ENCODE assay signal across 13 cellular contexts in the genomic region with DNA sequence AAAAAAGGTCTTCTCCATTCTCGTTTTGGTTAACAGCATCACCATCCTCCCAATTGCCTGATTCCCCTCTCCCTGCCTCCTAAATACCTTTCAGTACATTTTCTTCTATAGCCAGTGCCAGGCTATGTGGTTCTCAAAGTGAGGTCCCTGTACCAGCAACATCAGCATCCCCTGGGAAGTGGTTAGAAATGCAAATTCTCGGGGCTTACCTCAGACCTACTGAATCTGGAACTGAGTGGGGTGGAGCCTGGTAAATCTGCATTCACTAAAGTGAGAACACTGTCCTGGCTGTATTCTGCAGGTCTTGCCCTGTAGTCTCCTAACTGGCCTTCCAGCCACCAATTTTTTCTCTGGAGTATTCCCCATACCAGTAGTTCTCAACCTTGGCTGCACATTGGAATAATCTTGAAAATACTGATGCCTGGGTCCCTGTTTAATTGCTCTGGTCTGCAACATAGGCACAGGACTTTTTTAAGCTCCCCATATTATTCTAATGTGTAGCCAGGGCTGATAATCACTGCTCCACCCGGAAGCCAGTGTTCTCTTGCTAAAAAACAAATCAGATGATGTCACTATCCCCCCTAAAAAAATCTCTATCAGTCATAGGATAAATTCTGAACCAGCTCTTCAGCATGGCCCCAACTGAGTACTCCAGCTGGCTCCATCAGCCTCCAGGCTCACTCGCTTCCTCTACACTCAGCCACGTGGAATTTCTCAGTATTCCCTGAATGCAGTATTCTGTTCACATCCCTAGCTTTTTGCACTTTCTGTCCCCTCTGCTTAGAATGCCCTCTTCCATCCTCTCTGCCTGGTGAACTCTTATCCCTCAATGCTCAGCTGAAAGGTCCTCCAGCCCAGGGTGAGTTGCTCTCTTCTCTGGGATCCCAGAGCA.
DNase-seq lines count a peak whose midpoint lies in the region; ATAC-seq, FAIRE-seq and TF ChIP-seq lines count a peak whose summit lies in the region.
"Had no signal": no experiment of that assay in that cellular context is flagged by ENCODE, and none has a peak within 500 bp of the region (broad histone marks: within the 10 kb centered on the region; RNA-seq: fewer than 3 reads in every experiment).

No MANE protein-coding gene starts in this region.

- no peak for FAIRE-seq in pancreas (lab: Jason Lieb, UNC)

- no peaks in the 10 kb centered on the region for H3K27me3 ChIP-seq in pancreas

- H3K4me1 Mint-ChIP-seq in memory B cell: peaks cover 13% of the 10 kb centered on the region

- 48 to 61% methylated on average over 5 of the region's 5 CpGs for WGBS in pancreas, 2 donors

- no peaks in the 10 kb centered on the region for H3K9me3 Mint-ChIP-seq in memory B cell
- H3K9me3 Mint-ChIP-seq: activated T-cell treated with anti-CD3 and anti-CD28 coated beads, Interleukin-2, amount 50 U/mL, for 4 hours; dendritic cell treated with granulocyte-macrophage colony-stimulating factor and Interleukin-4, amounts not matched to agents 40 ng/mL and 50 ng/mL, for 4 days had no signal

- no peaks in the 10 kb centered on the region for H3K4me1 ChIP-seq in pancreas
- H3K4me1 ChIP-seq: psoas muscle had no signal

- H3K4me3 Mint-ChIP-seq in memory B cell: no peak overlapping the region
- H3K4me3 Mint-ChIP-seq: activated T-cell treated with anti-CD3 and anti-CD28 coated beads, Interleukin-2, amount 50 U/mL, for 4 hours; dendritic cell treated with granulocyte-macrophage colony-stimulating factor and Interleukin-4, amounts not matched to agents 40 ng/mL and 50 ng/mL, for 4 days had no signal

- H3K4me3 ChIP-seq in pancreas: no peak overlapping the region
- H3K4me3 ChIP-seq: psoas muscle had no signal

- no peaks in the 10 kb centered on the region for H3K9me3 ChIP-seq in pancreas
- H3K9me3 ChIP-seq: psoas muscle had no signal

- ATAC-seq in GM18907 (IDR thresholded peaks at IDR 0.05; ENCODE audit: unreplicated experiment): peak; percentile 96
- ATAC-seq in HG03439 (IDR thresholded peaks at IDR 0.05; ENCODE audit: unreplicated experiment): peak; percentile 61
- peak; percentile 84 for ATAC-seq in memory B cell (ENCODE audit: low read depth)
- ATAC-seq in pancreas: no peak
- ATAC-seq: activated T-cell treated with anti-CD3 and anti-CD28 coated beads, Interleukin-2, amount 50 U/mL, for 4 hours; psoas muscle had no signal

- DNase-seq in HCEC 1CT (peak; percentile 54), memory B cell (ENCODE audit: low spot score in 2 of 2) (peak in 1 of 2 donors; percentile 6), NCI-H446 (lab: John Stamatoyannopoulos, UW) (no peak), cerebellum (ENCODE audit: low spot score) (no peak), kidney tubule cell (ENCODE audit: low spot score) (no peak), pancreas (no peak)
- DNase-seq: activated T-cell treated with anti-CD3 and anti-CD28 coated beads, Interleukin-2, amount 50 U/mL, for 4 hours; NCI-H2107; psoas muscle; SW 1271 had no signal

- no peak for TF ChIP-seq CTCF in pancreas (IDR thresholded peaks at IDR 0.05)

- no peak overlapping the region for H3K27ac ChIP-seq in pancreas
- H3K27ac ChIP-seq: psoas muscle had no signal

- H3K36me3 Mint-ChIP-seq in memory B cell: no peaks in the 10 kb centered on the region

- no peak overlapping the region for H3K27ac Mint-ChIP-seq in memory B cell
- H3K27ac Mint-ChIP-seq: dendritic cell treated with granulocyte-macrophage colony-stimulating factor and Interleukin-4, amounts not matched to agents 40 ng/mL and 50 ng/mL, for 4 days had no signal

- peaks cover 7% of the 10 kb centered on the region for H3K27me3 Mint-ChIP-seq in memory B cell

- H3K36me3 ChIP-seq in pancreas: no peaks in the 10 kb centered on the region

- intact Hi-C loops in pancreas (cut with DNase I): no loop called here

Comparison
In these comparisons a context has a peak if more than half of its experiments do, and no peak if none do; other contexts are left out.
1. ATAC-seq: peak in GM18907 (single experiment), HG03439 (single experiment) and memory B cell (single experiment); none in pancreas (0 of 4).